13 cellular contexts compared by ENCODE assay signal in the genomic region with DNA sequence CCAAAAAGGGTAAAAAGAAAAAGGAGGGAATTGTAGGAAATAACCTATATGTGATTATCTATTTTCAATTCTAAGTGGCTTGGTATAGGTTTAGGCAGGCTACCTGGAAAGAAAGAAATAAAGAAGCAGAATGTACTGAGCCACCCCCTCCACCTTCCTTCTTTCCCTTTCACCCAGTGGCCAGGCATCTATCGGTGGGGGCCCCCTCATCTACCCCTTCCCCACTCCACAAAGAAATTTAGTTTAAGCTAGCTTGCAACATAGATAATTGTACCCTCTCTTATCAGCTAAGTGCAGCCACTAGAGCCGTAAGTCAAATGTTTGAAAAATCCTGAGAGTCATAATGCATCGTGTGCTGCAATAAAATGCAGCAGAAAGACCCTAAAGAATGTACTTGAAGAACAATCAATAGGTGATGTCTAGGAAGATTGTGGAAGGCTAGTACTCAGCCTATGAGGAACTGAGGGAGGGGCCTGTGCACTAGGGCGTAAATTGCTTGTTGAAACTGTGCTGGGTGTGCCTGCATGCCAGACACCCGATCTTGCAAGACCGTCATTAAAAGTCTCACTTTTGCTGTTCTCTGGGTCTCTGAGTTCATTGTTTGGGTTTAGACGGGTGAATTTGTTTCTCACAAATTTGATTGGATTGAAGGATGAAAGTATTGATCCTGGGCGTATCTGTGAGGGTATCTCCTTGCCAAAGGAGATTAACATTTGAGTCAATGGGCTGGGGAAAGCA. TPM values are rescaled to one million over a fixed set of nuclear protein-coding genes. Genes with fewer than 3 reads are reported as not detected.
A peak's percentile ranks its signal among the peaks of the same experiment; 100 is the strongest.
DNase-seq lines count a peak whose midpoint lies in the region; TF ChIP-seq lines count a peak whose summit lies in the region.
"Not testable (repeated sequence)": the region's sequence is repeated elsewhere in the genome, so short reads cannot be mapped to it uniquely, and the experiment has no call there.
"Had no signal": no experiment of that assay in that cellular context is flagged by ENCODE, and none has a peak within 500 bp of the region (broad histone marks: within the 10 kb centered on the region; RNA-seq: fewer than 3 reads in every experiment).

No MANE protein-coding gene starts in this region.

- not testable (repeated sequence) for H3K4me2 ChIP-seq in neural progenitor cell

- intact Hi-C loops in activated CD4-positive, alpha-beta T cell treated with anti-CD3 and anti-CD28 coated beads, Interleukin-2, amount 10 ng/mL, durations not matched to agents 24 days and 14 days (cut with micrococcal nuclease); transverse colon (cut with DNase I; ENCODE audit: low total_unique reads): not testable (repeated sequence)

- H3K9ac ChIP-seq in endodermal cell (ENCODE audit: extremely low read depth, low read length, poor library complexity, severe bottlenecking); neural progenitor cell: not testable (repeated sequence)

- not testable (repeated sequence) for H3K4me1 Mint-ChIP-seq in activated CD4-positive, alpha-beta T cell treated with anti-CD3 and anti-CD28 coated beads, Interleukin-2, amount 10 ng/mL, durations not matched to agents 24 days and 14 days; endodermal cell; neural progenitor cell
- peaks cover 20% of the 10 kb centered on the region for H3K4me1 Mint-ChIP-seq in activated naive CD4-positive, alpha-beta T cell treated with anti-CD3 and anti-CD28 coated beads, Interleukin-2, amount 10 ng/mL, durations not matched to agents 7 days and 5 days

- H3K36me3 ChIP-seq in endodermal cell (ENCODE audit: control insufficient read depth, insufficient read depth, low read length); neural progenitor cell; transverse colon: not testable (repeated sequence)

- not testable (repeated sequence) for H3K79me2 ChIP-seq in neural progenitor cell (ENCODE audit: low read depth)

- H3K27me3 ChIP-seq in endodermal cell (ENCODE audit: control insufficient read depth, insufficient read depth, low read length, poor library complexity, severe bottlenecking); neural progenitor cell; transverse colon: not testable (repeated sequence)

- TF ChIP-seq EP300 in transverse colon (IDR thresholded peaks at IDR 0.05; ENCODE audit: low read depth), result not testable (repeated sequence)

- CTCF ChIA-PET in activated naive CD4-positive, alpha-beta T cell treated with anti-CD3 and anti-CD28 coated beads, Interleukin-2, amount 10 ng/mL, durations not matched to agents 7 days and 5 days (lab: Charles Lee), result not testable (repeated sequence)

- H3K9me3 ChIP-seq in endodermal cell (ENCODE audit: control insufficient read depth, low read length); neural progenitor cell (ENCODE audit: low read depth); transverse colon: not testable (repeated sequence)

- in situ Hi-C loops in transverse colon (cut with MboI; ENCODE audit: low pct_ligation_motif_present in 1 of 4, low pct_unique_long_range_greater_than_20kb in 1 of 4, low sequenced_read_pairs in 3 of 4), result not testable (repeated sequence)

- DNase-seq in DMS79 (lab: John Stamatoyannopoulos, UW) (peak; percentile 49), NOMO-1 treated with DMSO at 0.1 percent for 48 hours (lab: John Stamatoyannopoulos, UW; ENCODE audit: unreplicated experiment) (peak; percentile 35), kidney glomerular epithelial cell (lab: John Stamatoyannopoulos, UW) (peak; percentile 4), neural progenitor cell (ENCODE audit: low spot score) (peak; percentile 2), transverse colon (peak; percentile 52)
- peak; percentile 66 for DNase-seq in activated CD4-positive, alpha-beta T cell treated with anti-CD3 and anti-CD28 coated beads, Interleukin-2, amount 10 ng/mL, durations not matched to agents 24 days and 14 days
- DNase-seq in activated naive CD4-positive, alpha-beta T cell treated with anti-CD3 and anti-CD28 coated beads, Interleukin-2, amount 10 ng/mL, durations not matched to agents 7 days and 5 days, result peak; percentile 33
- not testable (repeated sequence) for DNase-seq in endodermal cell

- 82% methylated on average over 6 of the region's 8 CpGs; no CpG with 5 or more reads in 1 of the 2 experiments for WGBS in endodermal cell (ENCODE audit: insufficient coverage in 1 of 2, insufficient read length in 1 of 2), 2 experiments
- 47% methylated on average over 8 of the region's 8 CpGs; no CpG with 5 or more reads in 1 of the 2 donors for WGBS in transverse colon (ENCODE audit: low coverage in 1 of 2), 2 donors

- H3K4me3 ChIP-seq in endodermal cell (ENCODE audit: low read length); neural progenitor cell; transverse colon: not testable (repeated sequence)

- H3K4me1 ChIP-seq in endodermal cell (ENCODE audit: control insufficient read depth, insufficient read depth, low read length); neural progenitor cell; transverse colon: not testable (repeated sequence)

- not testable (repeated sequence) for H3K36me3 Mint-ChIP-seq in activated CD4-positive, alpha-beta T cell treated with anti-CD3 and anti-CD28 coated beads, Interleukin-2, amount 10 ng/mL, durations not matched to agents 24 days and 14 days (ENCODE audit: low read depth); activated naive CD4-positive, alpha-beta T cell treated with anti-CD3 and anti-CD28 coated beads, Interleukin-2, amount 10 ng/mL, durations not matched to agents 7 days and 5 days; endodermal cell (ENCODE audit: low read depth); neural progenitor cell

- not testable (repeated sequence) for H2AFZ ChIP-seq in neural progenitor cell (replicated peaks)

- H3K9me3 Mint-ChIP-seq in activated CD4-positive, alpha-beta T cell treated with anti-CD3 and anti-CD28 coated beads, Interleukin-2, amount 10 ng/mL, durations not matched to agents 24 days and 14 days; activated naive CD4-positive, alpha-beta T cell treated with anti-CD3 and anti-CD28 coated beads, Interleukin-2, amount 10 ng/mL, durations not matched to agents 7 days and 5 days; endodermal cell; neural progenitor cell: not testable (repeated sequence)

- not testable (repeated sequence) for H3K27ac ChIP-seq in endodermal cell (ENCODE audit: low read depth, low read length); neural progenitor cell; transverse colon

- not testable (repeated sequence) for H3K27me3 Mint-ChIP-seq in activated CD4-positive, alpha-beta T cell treated with anti-CD3 and anti-CD28 coated beads, Interleukin-2, amount 10 ng/mL, durations not matched to agents 24 days and 14 days; activated naive CD4-positive, alpha-beta T cell treated with anti-CD3 and anti-CD28 coated beads, Interleukin-2, amount 10 ng/mL, durations not matched to agents 7 days and 5 days; endodermal cell (ENCODE audit: insufficient read depth); neural progenitor cell (ENCODE audit: insufficient read depth, low read depth)

- H4K20me1 ChIP-seq in neural progenitor cell (ENCODE audit: low read depth), result not testable (repeated sequence)

- TF ChIP-seq CTCF in endodermal cell (conservative IDR thresholded peaks at IDR 0.05); neural progenitor cell (IDR thresholded peaks at IDR 0.05); transverse colon (IDR thresholded peaks at IDR 0.05): not testable (repeated sequence)

- peak overlapping the region; percentile 54 for H3K4me3 Mint-ChIP-seq in activated CD4-positive, alpha-beta T cell treated with anti-CD3 and anti-CD28 coated beads, Interleukin-2, amount 10 ng/mL, durations not matched to agents 24 days and 14 days
- H3K4me3 Mint-ChIP-seq in activated naive CD4-positive, alpha-beta T cell treated with anti-CD3 and anti-CD28 coated beads, Interleukin-2, amount 10 ng/mL, durations not matched to agents 7 days and 5 days, result peak overlapping the region; percentile 31
- not testable (repeated sequence) for H3K4me3 Mint-ChIP-seq in endodermal cell, neural progenitor cell

- peak overlapping the region; percentile 56 for H3K27ac Mint-ChIP-seq in activated CD4-positive, alpha-beta T cell treated with anti-CD3 and anti-CD28 coated beads, Interleukin-2, amount 10 ng/mL, durations not matched to agents 24 days and 14 days
- H3K27ac Mint-ChIP-seq in activated naive CD4-positive, alpha-beta T cell treated with anti-CD3 and anti-CD28 coated beads, Interleukin-2, amount 10 ng/mL, durations not matched to agents 7 days and 5 days, result peak overlapping the region; percentile 91
- H3K27ac Mint-ChIP-seq in endodermal cell, result peak overlapping the region; percentile 6
- H3K27ac Mint-ChIP-seq in neural progenitor cell, result not testable (repeated sequence)

- H3F3A ChIP-seq in neural progenitor cell (ENCODE audit: low read depth), result not testable (repeated sequence)

- not testable (repeated sequence) for TF ChIP-seq POLR2A in transverse colon (IDR thresholded peaks at IDR 0.05)

RNA-seq across cellular contexts. Expression of gene PPIAL4D, which starts 52.9 kb away (rescaled TPM):
- not detected in 2 replicates for total RNA-seq in activated CD4-positive, alpha-beta T cell treated with anti-CD3 and anti-CD28 coated beads, Interleukin-2, amount 10 ng/mL, durations not matched to agents 24 days and 14 days
- total RNA-seq in endodermal cell (not detected), neural progenitor cell (ENCODE audit: low replicate concordance) (not detected in 2 replicates), transverse colon (not detected)
- polyA plus RNA-seq in endodermal cell (2013, experiment 1 of 2), result not detected
- polyA plus RNA-seq in endodermal cell (2013, experiment 2 of 2), result not detected
- total RNA-seq: chondrocyte, GM23338, lung, ovary, sciatic nerve had no signal
- polyA plus RNA-seq: GM23338, lung, ovary had no signal
